2 cellular contexts compared by ENCODE assay signal in the genomic region with DNA sequence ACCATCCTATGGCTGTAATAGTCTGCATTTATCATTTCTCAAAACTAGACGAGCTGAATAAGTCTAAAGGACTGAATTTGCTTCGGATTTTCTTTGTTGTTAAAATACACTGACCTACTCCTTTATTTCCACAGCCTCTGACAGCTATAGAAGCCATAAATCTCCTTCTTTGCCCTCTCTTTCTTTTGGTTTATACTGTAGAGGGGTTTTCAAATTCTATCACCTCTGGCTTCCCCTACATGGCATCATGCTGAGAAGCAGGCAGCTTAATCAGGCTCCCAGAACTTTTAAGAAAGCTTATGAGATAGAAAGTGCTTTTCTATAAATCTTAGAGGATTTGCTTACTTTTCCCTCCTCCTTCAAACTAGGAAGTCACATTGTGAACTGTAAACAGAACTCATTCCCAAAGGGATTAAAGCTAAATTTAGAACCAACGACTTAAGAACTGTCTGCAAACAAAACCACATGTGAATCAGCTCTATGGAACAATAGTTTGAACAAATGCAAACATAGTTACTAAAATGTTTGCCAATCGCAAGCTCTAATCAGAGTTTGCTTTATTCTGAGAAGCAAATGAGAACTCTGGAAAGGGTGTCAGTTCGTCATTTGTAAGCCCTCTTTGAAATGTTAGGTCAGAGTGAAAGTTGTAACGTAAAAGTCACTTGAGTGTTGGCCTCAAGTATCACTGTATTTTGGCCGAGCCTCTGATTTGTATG.
TF ChIP-seq lines count a peak whose summit lies in the region.

No MANE protein-coding gene starts in this region.

TF ChIP-seq in A549, 52 proteins besides CTCF, POLR2A, EP300 and RAD21:
- TF ChIP-seq POLR2AphosphoS2 (conservative IDR thresholded peaks at IDR 0.05; ENCODE audit: low read length) (no peak), RFX5 (IDR thresholded peaks at IDR 0.05) (no peak), TP53 (CRISPR knock-in tag; IDR thresholded peaks at IDR 0.05) (no peak), SREBF2 (IDR thresholded peaks at IDR 0.05) (no peak), JUNB (IDR thresholded peaks at IDR 0.05) (peak; percentile 72), KDM1A (IDR thresholded peaks at IDR 0.05; ENCODE audit: low read depth) (no peak), CBX2 (IDR thresholded peaks at IDR 0.05; ENCODE audit: borderline replicate concordance, low read depth) (no peak), SMC3 (IDR thresholded peaks at IDR 0.05) (peak; percentile 35; the same call in 2 of the 3 replicates), HOXB13 (CRISPR knock-in tag; IDR thresholded peaks at IDR 0.05; ENCODE audit: low read depth) (no peak), EHMT2 (IDR thresholded peaks at IDR 0.05; ENCODE audit: low read depth) (no peak), RCOR1 (IDR thresholded peaks at IDR 0.05; ENCODE audit: low read depth, low read length) (no peak), ZC3H11A (IDR thresholded peaks at IDR 0.05) (no peak), CEBPB (IDR thresholded peaks at IDR 0.05) (peak in 1 of 2 experiments; percentile 22; a peak in 1 of 4 replicates), JUN (IDR thresholded peaks at IDR 0.05) (peak; percentile 42 to 77; a peak in 2 of 5 replicates), ESRRA (IDR thresholded peaks at IDR 0.05; ENCODE audit: borderline replicate concordance, low read length) (no peak), FOSL2 (IDR thresholded peaks at IDR 0.05) (0 out of 2 replicates have a peak, but pooled peaks have one; percentile 39), FOSL2 (CRISPR knock-in tag; IDR thresholded peaks at IDR 0.05) (peak; percentile 85), EHF (CRISPR knock-in tag; IDR thresholded peaks at IDR 0.05) (no peak), CHD2 (IDR thresholded peaks at IDR 0.05; ENCODE audit: low read length, partially characterized antibody) (no peak), GATA3 (IDR thresholded peaks at IDR 0.05; ENCODE audit: borderline replicate concordance) (peak; percentile 55), HOXA7 (CRISPR knock-in tag; IDR thresholded peaks at IDR 0.05) (no peak)
- TF ChIP-seq, protein P1, sequence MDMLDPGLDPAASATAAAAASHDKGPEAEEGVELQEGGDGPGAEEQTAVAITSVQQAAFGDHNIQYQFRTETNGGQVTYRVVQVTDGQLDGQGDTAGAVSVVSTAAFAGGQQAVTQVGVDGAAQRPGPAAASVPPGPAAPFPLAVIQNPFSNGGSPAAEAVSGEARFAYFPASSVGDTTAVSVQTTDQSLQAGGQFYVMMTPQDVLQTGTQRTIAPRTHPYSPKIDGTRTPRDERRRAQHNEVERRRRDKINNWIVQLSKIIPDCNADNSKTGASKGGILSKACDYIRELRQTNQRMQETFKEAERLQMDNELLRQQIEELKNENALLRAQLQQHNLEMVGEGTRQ (IDR thresholded peaks at IDR 0.05), result no peak
- TF ChIP-seq, protein P2, sequence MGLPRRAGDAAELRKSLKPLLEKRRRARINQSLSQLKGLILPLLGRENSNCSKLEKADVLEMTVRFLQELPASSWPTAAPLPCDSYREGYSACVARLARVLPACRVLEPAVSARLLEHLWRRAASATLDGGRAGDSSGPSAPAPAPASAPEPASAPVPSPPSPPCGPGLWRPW (IDR thresholded peaks at IDR 0.05), result 0 out of 2 replicates have a peak, but pooled peaks have one; percentile 36
- TF ChIP-seq, protein P3, sequence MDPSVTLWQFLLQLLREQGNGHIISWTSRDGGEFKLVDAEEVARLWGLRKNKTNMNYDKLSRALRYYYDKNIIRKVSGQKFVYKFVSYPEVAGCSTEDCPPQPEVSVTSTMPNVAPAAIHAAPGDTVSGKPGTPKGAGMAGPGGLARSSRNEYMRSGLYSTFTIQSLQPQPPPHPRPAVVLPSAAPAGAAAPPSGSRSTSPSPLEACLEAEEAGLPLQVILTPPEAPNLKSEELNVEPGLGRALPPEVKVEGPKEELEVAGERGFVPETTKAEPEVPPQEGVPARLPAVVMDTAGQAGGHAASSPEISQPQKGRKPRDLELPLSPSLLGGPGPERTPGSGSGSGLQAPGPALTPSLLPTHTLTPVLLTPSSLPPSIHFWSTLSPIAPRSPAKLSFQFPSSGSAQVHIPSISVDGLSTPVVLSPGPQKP (IDR thresholded peaks at IDR 0.05; ENCODE audit: low read depth, low read length), result no peak
- TF ChIP-seq, protein P4, sequence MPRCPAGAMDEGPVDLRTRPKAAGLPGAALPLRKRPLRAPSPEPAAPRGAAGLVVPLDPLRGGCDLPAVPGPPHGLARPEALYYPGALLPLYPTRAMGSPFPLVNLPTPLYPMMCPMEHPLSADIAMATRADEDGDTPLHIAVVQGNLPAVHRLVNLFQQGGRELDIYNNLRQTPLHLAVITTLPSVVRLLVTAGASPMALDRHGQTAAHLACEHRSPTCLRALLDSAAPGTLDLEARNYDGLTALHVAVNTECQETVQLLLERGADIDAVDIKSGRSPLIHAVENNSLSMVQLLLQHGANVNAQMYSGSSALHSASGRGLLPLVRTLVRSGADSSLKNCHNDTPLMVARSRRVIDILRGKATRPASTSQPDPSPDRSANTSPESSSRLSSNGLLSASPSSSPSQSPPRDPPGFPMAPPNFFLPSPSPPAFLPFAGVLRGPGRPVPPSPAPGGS (IDR thresholded peaks at IDR 0.05), result peak; percentile 62; the same call in 1 of the 3 replicates
- TF ChIP-seq, protein P5, sequence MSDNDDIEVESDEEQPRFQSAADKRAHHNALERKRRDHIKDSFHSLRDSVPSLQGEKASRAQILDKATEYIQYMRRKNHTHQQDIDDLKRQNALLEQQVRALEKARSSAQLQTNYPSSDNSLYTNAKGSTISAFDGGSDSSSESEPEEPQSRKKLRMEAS (IDR thresholded peaks at IDR 0.05), result peak; percentile 26; the same call in 1 of the 2 replicates

TF ChIP-seq in IMR-90, 13 proteins besides CTCF, POLR2A, EP300 and RAD21:
- TF ChIP-seq MXI1 (IDR thresholded peaks at IDR 0.05; ENCODE audit: borderline replicate concordance, low read depth, low read length) (no peak), CEBPB (IDR thresholded peaks at IDR 0.05; ENCODE audit: low read depth, low read length) (no peak), MAZ (IDR thresholded peaks at IDR 0.05; ENCODE audit: borderline replicate concordance, low read depth, low read length) (no peak), MAFK (IDR thresholded peaks at IDR 0.05; ENCODE audit: low read depth, low read length) (no peak), FOS (IDR thresholded peaks at IDR 0.05; ENCODE audit: low read depth, low read length) (no peak), CHD1 (IDR thresholded peaks at IDR 0.05; ENCODE audit: low read depth, low read length) (no peak), RFX5 (IDR thresholded peaks at IDR 0.05; ENCODE audit: low read depth, low read length) (no peak)
- TF ChIP-seq, protein P1 (IDR thresholded peaks at IDR 0.05; ENCODE audit: low read depth, low read length), result no peak
